In genomic region chr1:232179896-232180760, GRCh38 we compare ENCODE assay signal across 28 cellular contexts.
DNase-seq lines count a peak whose midpoint lies in the region; ATAC-seq and TF ChIP-seq lines count a peak whose summit lies in the region.
"Had no signal": no experiment of that assay in that cellular context is flagged by ENCODE, and none has a peak within 500 bp of the region (broad histone marks: within the 10 kb centered on the region; RNA-seq: fewer than 3 reads in every experiment).

No MANE protein-coding gene starts in this region.

- H3K4me1 Mint-ChIP-seq in neural crest cell: peaks cover 18% of the 10 kb centered on the region
- H3K4me1 Mint-ChIP-seq: natural killer cell had no signal

- DNase-seq in DMS79 (lab: John Stamatoyannopoulos, UW) (peak; percentile 65), H7 (peak; percentile 48), cerebellum (ENCODE audit: low spot score) (peak; percentile 52), neural crest cell (ENCODE audit: low read depth, low spot score) (no peak), NCI-H2227 treated with DMSO at 0.1 percent for 48 hours (lab: John Stamatoyannopoulos, UW) (no peak), DMS53 treated with DMSO at 0.1 percent for 48 hours (lab: John Stamatoyannopoulos, UW; ENCODE audit: unreplicated experiment) (no peak), NCI-H748 treated with DMSO at 0.1 percent for 48 hours (lab: John Stamatoyannopoulos, UW) (no peak)
- DNase-seq: activated CD4-positive, CD25-positive, alpha-beta regulatory T cell treated with anti-CD3 and anti-CD28 coated beads, Interleukin-2, amount 50 U/mL, for 72 hours; activated CD8-positive, alpha-beta T cell treated with anti-CD3 and anti-CD28 coated beads for 36 hours; activated effector memory CD4-positive, alpha-beta T cell treated with Interleukin-2 at 50 U/mL for 16 hours; activated T-cell treated with anti-CD3 and anti-CD28 coated beads for 4 hours; Caco-2; effector CD8-positive, alpha-beta T cell; KG1; natural killer cell; NCI-H1436; NCI-H2171 treated with DMSO at 0.1 percent for 48 hours; NCI-H526 treated with DMSO at 0.1 percent for 48 hours; posterior cingulate gyrus; stomach; T-helper 9 cell had no signal

- no peak for TF ChIP-seq CTCF in neural crest cell (conservative IDR thresholded peaks at IDR 0.05)

- peaks cover 13% of the 10 kb centered on the region for H3K36me3 ChIP-seq in H7 (replicated peaks; ENCODE audit: control insufficient read depth, insufficient read depth, low read length)
- H3K36me3 ChIP-seq: BLaER1 treated with 17β-estradiol and CSF1 and Interleukin-3, amounts not matched to agents 10 nM and 100 nM; stomach; tibial nerve had no signal

- peak overlapping the region; percentile 88 for H3K27ac Mint-ChIP-seq in neural crest cell (ENCODE audit: unreplicated experiment)
- H3K27ac Mint-ChIP-seq: activated CD8-positive, alpha-beta T cell treated with anti-CD3 and anti-CD28 coated beads for 36 hours; mesothelial cell of epicardium; natural killer cell had no signal

- no peak overlapping the region for H3K4me3 ChIP-seq in H7 (ENCODE audit: insufficient read depth, low read depth, low read length)
- H3K4me3 ChIP-seq: BLaER1 treated with 17β-estradiol and CSF1 and Interleukin-3, amounts not matched to agents 10 nM and 100 nM; hepatocyte; stomach; tibial nerve had no signal

- no peaks in the 10 kb centered on the region for H3K27me3 Mint-ChIP-seq in neural crest cell (ENCODE audit: low read depth)

- H3K9me3 Mint-ChIP-seq in neural crest cell: no peaks in the 10 kb centered on the region
- H3K9me3 Mint-ChIP-seq: activated CD8-positive, alpha-beta T cell treated with anti-CD3 and anti-CD28 coated beads for 36 hours; mesothelial cell of epicardium; natural killer cell had no signal

- no peak for ATAC-seq in HG02623 (IDR thresholded peaks at IDR 0.05; ENCODE audit: unreplicated experiment)
- ATAC-seq: activated CD8-positive, alpha-beta T cell treated with anti-CD3 and anti-CD28 coated beads for 36 hours; esophagus mucosa; left lobe of liver; natural killer cell had no signal

- H3K36me3 Mint-ChIP-seq in neural crest cell (ENCODE audit: low read depth): no peaks in the 10 kb centered on the region
- H3K36me3 Mint-ChIP-seq: mesothelial cell of epicardium, natural killer cell had no signal

- H3K4me3 Mint-ChIP-seq in neural crest cell: no peak overlapping the region
- H3K4me3 Mint-ChIP-seq: activated CD8-positive, alpha-beta T cell treated with anti-CD3 and anti-CD28 coated beads for 36 hours; mesothelial cell of epicardium; natural killer cell had no signal

- H3K27me3 ChIP-seq in H7 (ENCODE audit: control insufficient read depth, insufficient read depth, low read length): no peaks in the 10 kb centered on the region
- H3K27me3 ChIP-seq: BLaER1 treated with 17β-estradiol and CSF1 and Interleukin-3, amounts not matched to agents 10 nM and 100 nM; hepatocyte; stomach; tibial nerve had no signal

Comparison
In these comparisons a context has a peak if more than half of its experiments do, and no peak if none do; other contexts are left out.
1. DNase-seq: peak in DMS79 (single experiment), H7 (single experiment) and cerebellum (single experiment); none in neural crest cell (single experiment), NCI-H2227 treated with DMSO at 0.1 percent for 48 hours (single experiment), DMS53 treated with DMSO at 0.1 percent for 48 hours (single experiment) and NCI-H748 treated with DMSO at 0.1 percent for 48 hours (single experiment).